8 cellular contexts compared by ENCODE assay signal in the genomic region with DNA sequence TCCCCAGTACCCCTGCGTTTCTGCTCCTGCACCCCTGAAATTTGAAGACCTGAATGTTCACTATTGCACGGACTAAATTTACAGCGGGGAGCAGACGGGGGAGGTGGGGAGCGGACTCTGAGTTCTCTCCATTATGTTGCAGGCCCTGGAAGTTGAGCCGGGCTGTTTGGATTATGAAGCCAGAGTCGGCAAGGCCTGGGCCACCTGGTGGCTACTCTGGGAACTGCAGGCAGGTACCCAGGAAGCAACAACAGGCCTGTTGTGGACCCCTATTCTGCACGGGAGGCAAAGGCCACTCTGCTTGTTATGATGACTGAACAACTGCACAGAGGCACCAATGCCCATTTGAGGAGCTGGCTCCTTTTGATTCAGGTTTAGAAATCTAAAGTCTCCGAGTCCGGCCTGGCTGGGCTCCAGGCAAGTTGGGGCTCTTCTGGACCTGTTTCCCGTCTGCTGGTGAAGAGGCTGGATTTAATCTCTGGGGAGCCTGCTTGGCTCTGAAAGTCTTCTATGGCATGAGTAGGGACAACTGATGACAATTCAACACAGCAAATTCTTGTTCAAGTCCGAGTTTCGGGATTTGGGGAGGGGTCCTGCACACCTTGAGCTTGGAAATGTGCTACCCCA. TPM values are rescaled to one million over a fixed set of nuclear protein-coding genes. Genes with fewer than 3 reads are reported as not detected.
DNase-seq lines count a peak whose midpoint lies in the region; TF ChIP-seq lines count a peak whose summit lies in the region.

No MANE protein-coding gene starts in this region.

- no peaks in the 10 kb centered on the region for H3K36me3 Mint-ChIP-seq in HFFc6 (ENCODE audit: low read depth)

- peaks cover 15% of the 10 kb centered on the region for H3K27me3 Mint-ChIP-seq in HFFc6 (ENCODE audit: insufficient read depth)

- H3K79me2 ChIP-seq in parathyroid adenoma = no peaks in the 10 kb centered on the region

- no peak overlapping the region for H3K27ac Mint-ChIP-seq in HFFc6

- TF ChIP-seq CTCF in HFFc6 (IDR thresholded peaks at IDR 0.05) (peak; percentile 98), RWPE1 (conservative IDR thresholded peaks at IDR 0.05; ENCODE audit: low read depth) (peak; percentile 95), parathyroid adenoma (IDR thresholded peaks at IDR 0.05) (peak; percentile 99), tibial nerve (IDR thresholded peaks at IDR 0.05) (peak; percentile 88 to 99 (median 98))

- DNase-seq in DMS 273 (lab: John Stamatoyannopoulos, UW; ENCODE audit: unreplicated experiment) (peak; percentile 89), HFFc6 (peak; percentile 41), RWPE1 (ENCODE audit: low spot score) (peak; percentile 56), globus pallidus (ENCODE audit: low spot score) (peak; percentile 44), tibial nerve (ENCODE audit: low spot score in 2 of 2) (peak; percentile 63 to 84), NCI-H2029 treated with DMSO at 0.1 percent for 48 hours (lab: John Stamatoyannopoulos, UW) (no peak)
- DNase-seq in activated naive CD4-positive, alpha-beta T cell (lab: John Stamatoyannopoulos, UW) = peak; percentile 58 to 68 (median 63)

- no peak overlapping the region for H3K9ac ChIP-seq in parathyroid adenoma

- H3K4me1 ChIP-seq in parathyroid adenoma = no peaks in the 10 kb centered on the region
- H3K4me1 ChIP-seq in tibial nerve = peaks cover 0 to 15% (median 3%) of the 10 kb centered on the region in 4 donors

- H3K4me3 Mint-ChIP-seq in HFFc6 = no peak overlapping the region

- TF ChIP-seq POLR2A in tibial nerve (IDR thresholded peaks at IDR 0.05) = no peak

- H3K4me2 ChIP-seq in parathyroid adenoma (ENCODE audit: low read length) = no peak overlapping the region

- POLR2A ChIA-PET in RWPE1 (lab: Yijun Ruan, JAX; ENCODE audit: low non-redundant PET) = no interaction called here

- no peaks in the 10 kb centered on the region for H3K9me3 Mint-ChIP-seq in HFFc6

- CTCF ChIA-PET in RWPE1 (lab: Yijun Ruan, JAX) = interaction anchor here (0.6 to 1.7 kb wide), 10 partner anchors 10 to 688 kb away, joined by 3 to 6 read pairs (median 4); no protein-coding TSS in a partner anchor

- H2AFZ ChIP-seq in parathyroid adenoma = peak overlapping the region; percentile 23

- H3K36me3 ChIP-seq in parathyroid adenoma (ENCODE audit: control insufficient read depth, insufficient read depth, low read length) (no peaks in the 10 kb centered on the region), tibial nerve (no peaks in the 10 kb centered on the region)

- no peak overlapping the region for H3K27ac ChIP-seq in RWPE1
- H3K27ac ChIP-seq in parathyroid adenoma = no peak overlapping the region
- peak overlapping the region in 2 of 4 donors; percentile 5 to 46 for H3K27ac ChIP-seq in tibial nerve

- no peaks in the 10 kb centered on the region for H3K4me1 Mint-ChIP-seq in HFFc6 (ENCODE audit: low read depth)

- 27 to 30% methylated on average over 13 of the region's 13 CpGs for WGBS in tibial nerve, 2 donors

- no peak for TF ChIP-seq EP300 in tibial nerve (IDR thresholded peaks at IDR 0.05)

- no peaks in the 10 kb centered on the region for H3K27me3 ChIP-seq in parathyroid adenoma (ENCODE audit: control insufficient read depth, insufficient read depth, low read length)
- H3K27me3 ChIP-seq in tibial nerve = no peaks in the 10 kb centered on the region

- H3K4me3 ChIP-seq in parathyroid adenoma (ENCODE audit: low read depth, low read length) = no peak overlapping the region
- no peak overlapping the region for H3K4me3 ChIP-seq in tibial nerve

- H3K9me3 ChIP-seq in parathyroid adenoma (ENCODE audit: control insufficient read depth, low read length) (no peaks in the 10 kb centered on the region), tibial nerve (no peaks in the 10 kb centered on the region)

RNA-seq across cellular contexts. Expression of gene FAM181A, which starts 34.1 kb away (rescaled TPM):
- total RNA-seq in HFFc6 (2021; fragmentation: NEBNext Ultra II Directional; extraction: Animal tissue kit (Norgen Biotek cat#: 25700)) = not detected
- not detected for total RNA-seq in tibial nerve
